In genomic region chr3:30641612-30642251, GRCh38 we compare ENCODE assay signal across 14 cellular contexts. TPM values are rescaled to one million over a fixed set of nuclear protein-coding genes. Genes with fewer than 3 reads are reported as not detected.
A peak's percentile ranks its signal among the peaks of the same experiment; 100 is the strongest.
DNase-seq lines count a peak whose midpoint lies in the region; ATAC-seq and TF ChIP-seq lines count a peak whose summit lies in the region.
"Had no signal": no experiment of that assay in that cellular context is flagged by ENCODE, and none has a peak within 500 bp of the region (broad histone marks: within the 10 kb centered on the region; RNA-seq: fewer than 3 reads in every experiment).

No MANE protein-coding gene starts in this region.

- peak overlapping the region; percentile 52 for H3K4me3 Mint-ChIP-seq in activated naive CD4-positive, alpha-beta T cell treated with anti-CD3 and anti-CD28 coated beads for 36 hours
- H3K4me3 Mint-ChIP-seq: nephron had no signal

- 67% methylated on average over 6 of the region's 6 CpGs for WGBS in right cardiac atrium
- 92% methylated on average over 6 of the region's 6 CpGs for WGBS in thymus

- H3K27ac Mint-ChIP-seq in activated naive CD4-positive, alpha-beta T cell treated with anti-CD3 and anti-CD28 coated beads for 36 hours = peak overlapping the region; percentile 98

- TF ChIP-seq CTCF in Peyer's patch (IDR thresholded peaks at IDR 0.05) = no peak

- H3K36me3 ChIP-seq in Peyer's patch (peaks cover 0 to 18% (median 0%) of the 10 kb centered on the region in 3 donors), thymus (ENCODE audit: control insufficient read depth, insufficient read depth) (peaks cover under 1% of the 10 kb centered on the region), SJCRH30 (peaks cover 9% of the 10 kb centered on the region)
- H3K36me3 ChIP-seq: HAP-1 had no signal

- H3K4me1 Mint-ChIP-seq in activated naive CD4-positive, alpha-beta T cell treated with anti-CD3 and anti-CD28 coated beads for 36 hours (ENCODE audit: low read depth) = peaks cover 93% of the 10 kb centered on the region

- no peaks in the 10 kb centered on the region for H3K9me3 ChIP-seq in Peyer's patch
- H3K9me3 ChIP-seq in right cardiac atrium (ENCODE audit: control insufficient read depth, low read length) = no peaks in the 10 kb centered on the region
- no peaks in the 10 kb centered on the region for H3K9me3 ChIP-seq in thymus (ENCODE audit: control insufficient read depth)
- no peaks in the 10 kb centered on the region for H3K9me3 ChIP-seq in SJCRH30 (replicated peaks)
- H3K9me3 ChIP-seq: body of pancreas, HAP-1 had no signal

- H3K4me3 ChIP-seq in Peyer's patch = no peak overlapping the region
- H3K4me3 ChIP-seq in right cardiac atrium (ENCODE audit: low read length) = no peak overlapping the region
- no peak overlapping the region for H3K4me3 ChIP-seq in thymus (ENCODE audit: low read length)
- H3K4me3 ChIP-seq in SJCRH30 = no peak overlapping the region
- H3K4me3 ChIP-seq: body of pancreas, HAP-1 had no signal

- no peaks in the 10 kb centered on the region for H3K9me3 Mint-ChIP-seq in activated naive CD4-positive, alpha-beta T cell treated with anti-CD3 and anti-CD28 coated beads for 36 hours
- H3K9me3 Mint-ChIP-seq: nephron had no signal

- no peak for DNase-seq in activated naive CD4-positive, alpha-beta T cell treated with anti-CD3 and anti-CD28 coated beads for 36 hours
- no peak for DNase-seq in activated naive CD4-positive, alpha-beta T cell treated with anti-CD3 and anti-CD28 coated beads, Interleukin-2, amount 50 U/mL, for 16 hours
- DNase-seq in Peyer's patch (no peak), right cardiac atrium (no peak), SJCRH30 (no peak)
- DNase-seq: body of pancreas; SHP77; stimulated activated CD4-positive, alpha-beta T cell treated with anti-CD3 and anti-CD28 coated beads, Interleukin-15, amount 100 ng/mL, for 24 hours had no signal

- H3K27me3 ChIP-seq in Peyer's patch = no peaks in the 10 kb centered on the region
- no peaks in the 10 kb centered on the region for H3K27me3 ChIP-seq in right cardiac atrium (ENCODE audit: control insufficient read depth, insufficient read depth)
- H3K27me3 ChIP-seq in thymus (ENCODE audit: control insufficient read depth, insufficient read depth) = no peaks in the 10 kb centered on the region
- H3K27me3 ChIP-seq in SJCRH30 = no peaks in the 10 kb centered on the region
- H3K27me3 ChIP-seq: body of pancreas had no signal

- intact Hi-C loops in activated naive CD4-positive, alpha-beta T cell treated with anti-CD3 and anti-CD28 coated beads for 36 hours (cut with micrococcal nuclease) = loop anchor here (5.0 kb wide), 1 partner anchor 891 kb away; the partner anchor contains the start of gene STT3B
- intact Hi-C loops in right cardiac atrium (cut with DNase I) = no loop called here

- ATAC-seq in right cardiac atrium (no peak), GM18519 (IDR thresholded peaks at IDR 0.05; ENCODE audit: low FRiP score, unreplicated experiment) (no peak), GM21367 (IDR thresholded peaks at IDR 0.05; ENCODE audit: unreplicated experiment) (no peak)
- ATAC-seq: body of pancreas, esophagus mucosa had no signal

- no peak for TF ChIP-seq POLR2A in Peyer's patch (IDR thresholded peaks at IDR 0.05)

- CTCF ChIA-PET in activated naive CD4-positive, alpha-beta T cell treated with anti-CD3 and anti-CD28 coated beads for 36 hours (lab: Charles Lee) = interaction anchor here (0.7 to 1.9 kb wide), 6 partner anchors 11 to 1735 kb away, joined by 3 to 6 read pairs (median 4); no protein-coding TSS in a partner anchor

- no peaks in the 10 kb centered on the region for H3K27me3 Mint-ChIP-seq in activated naive CD4-positive, alpha-beta T cell treated with anti-CD3 and anti-CD28 coated beads for 36 hours (ENCODE audit: low read depth)

- H3K4me1 ChIP-seq in Peyer's patch (peaks cover 0 to 85% (median 39%) of the 10 kb centered on the region in 4 donors), right cardiac atrium (ENCODE audit: control insufficient read depth, insufficient read depth, low read length) (peaks cover 27% of the 10 kb centered on the region), thymus (ENCODE audit: control insufficient read depth, insufficient read depth, low read length) (peaks cover 45% of the 10 kb centered on the region), SJCRH30 (0 out of 2 replicates have a peak, but pooled peaks cover 4% of the 10 kb centered on the region)

- peaks cover 67% of the 10 kb centered on the region for H3K36me3 Mint-ChIP-seq in activated naive CD4-positive, alpha-beta T cell treated with anti-CD3 and anti-CD28 coated beads for 36 hours (ENCODE audit: low read depth)

- H3K27ac ChIP-seq in Peyer's patch = peak overlapping the region; percentile 72 to 83 (median 77)
- peak overlapping the region; percentile 6 for H3K27ac ChIP-seq in right cardiac atrium (ENCODE audit: low read length)
- peak overlapping the region; percentile 49 for H3K27ac ChIP-seq in thymus (ENCODE audit: low read depth)
- no peak overlapping the region for H3K27ac ChIP-seq in SJCRH30

RNA-seq across cellular contexts. Expression of gene TGFBR2, which starts 35.3 kb away (rescaled TPM):
- total RNA-seq in activated naive CD4-positive, alpha-beta T cell treated with anti-CD3 and anti-CD28 coated beads for 36 hours = 10 to 100 TPM; 57.8 to 58.1 TPM
- 100 to 1,000 TPM in 2 of 4 donors, 10 to 100 TPM in 2; 51.8 to 127 (median 105) TPM for total RNA-seq in Peyer's patch
- total RNA-seq in right cardiac atrium = 100 to 1,000 TPM; 196 to 255 (median 212) TPM
- polyA plus RNA-seq in right cardiac atrium = 77.7 TPM
- polyA plus RNA-seq in thymus = 51.3 TPM
- total RNA-seq in SJCRH30 (2014; rRNA removed; shearing (Covaris generic)) = 16.9 and 17.8 TPM in 2 replicates
